In the genomic region with DNA sequence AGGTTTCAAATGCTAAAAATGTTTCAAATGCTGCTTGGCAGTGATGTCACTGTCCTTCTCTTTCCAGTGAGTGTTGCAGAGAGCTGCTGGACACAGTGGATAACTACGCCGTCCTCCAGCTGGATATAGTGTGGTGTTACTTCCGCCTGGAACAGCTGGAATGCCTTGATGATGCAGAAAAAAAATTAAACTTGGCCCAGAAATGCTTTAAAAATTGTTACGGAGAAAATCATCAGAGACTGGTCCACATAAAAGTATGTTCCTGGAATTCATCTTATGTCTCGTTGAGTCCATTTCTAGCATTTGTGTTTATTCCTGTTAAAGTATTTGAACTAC, we compare ENCODE assay signal across 15 cellular contexts. TPM values are rescaled to one million over a fixed set of nuclear protein-coding genes. Genes with fewer than 3 reads are reported as not detected.
DNase-seq lines count a peak whose midpoint lies in the region; ATAC-seq and TF ChIP-seq lines count a peak whose summit lies in the region.
"Had no signal": no experiment of that assay in that cellular context is flagged by ENCODE, and none has a peak within 500 bp of the region (broad histone marks: within the 10 kb centered on the region; RNA-seq: fewer than 3 reads in every experiment).

No MANE protein-coding gene starts in this region.

- ATAC-seq in left cardiac atrium, result peak; percentile 54 to 86
- ATAC-seq in sciatic nerve, result peak; percentile 69
- ATAC-seq: T-cell had no signal

- no peaks in the 10 kb centered on the region for H3K27me3 ChIP-seq in ascending aorta
- H3K27me3 ChIP-seq: BLaER1 had no signal

- peak overlapping the region; percentile 71 to 81 for H3K27ac ChIP-seq in ascending aorta
- H3K27ac ChIP-seq: BLaER1, epithelial cell of prostate had no signal

- no peak overlapping the region for H3K4me3 ChIP-seq in ascending aorta
- H3K4me3 ChIP-seq: BLaER1 had no signal

- H3K9me3 ChIP-seq in ascending aorta, result no peaks in the 10 kb centered on the region
- H3K9me3 ChIP-seq: BLaER1 had no signal

- no peak for TF ChIP-seq CTCF in ascending aorta (IDR thresholded peaks at IDR 0.05)

- intact Hi-C loops in ascending aorta (cut with DNase I), result loop anchor here (5.0 kb wide), 3 partner anchors 120 to 265 kb away; a partner anchor contains a TSS
- intact Hi-C loops in left cardiac atrium (cut with DNase I), result loop anchor here in 1 of 2 donors (5.0 kb wide), 1 partner anchor 390 kb away; no protein-coding TSS in a partner anchor
- intact Hi-C loops in sciatic nerve (cut with DNase I), result no loop called here

- peaks cover 6 to 37% of the 10 kb centered on the region in 2 donors for H3K4me1 ChIP-seq in ascending aorta

- peaks cover 5 to 34% of the 10 kb centered on the region in 2 donors for H3K36me3 ChIP-seq in ascending aorta

- peak; percentile 82 for DNase-seq in AG20443 (ENCODE audit: low spot score)
- DNase-seq in ascending aorta (ENCODE audit: low spot score in 2 of 2), result peak in 1 of 2 donors; percentile 79
- no peak for DNase-seq in left cardiac atrium
- no peak for DNase-seq in sciatic nerve (ENCODE audit: low spot score)
- no peak for DNase-seq in NK-92 treated with Interleukin-12 subunit alpha and Interleukin-12 subunit beta, amount 100 ng/mL, for 24 hours (lab: John Stamatoyannopoulos, UW)
- no peak for DNase-seq in activated CD4-positive, alpha-beta T cell treated with anti-CD3 and anti-CD28 coated beads, Interleukin-2, amount 50 U/mL, for 4 hours
- no peak for DNase-seq in NCI-H2107 treated with DMSO at 0.1 percent for 48 hours (lab: John Stamatoyannopoulos, UW; ENCODE audit: unreplicated experiment)
- no peak for DNase-seq in NCI-H1105 treated with DMSO at 0.1 percent for 48 hours (lab: John Stamatoyannopoulos, UW)
- DNase-seq: activated CD4-positive, CD25-positive, alpha-beta regulatory T cell treated with anti-CD3 and anti-CD28 coated beads, Interleukin-2, amount 50 U/mL, for 72 hours; islet precursor cell; NCI-H1930; nephron progenitor cell; T-cell had no signal

RNA-seq across cellular contexts. Expression of a gene that starts 25.2 kb away (rescaled TPM):
- total RNA-seq in ascending aorta, result 28.2 TPM
- total RNA-seq in left cardiac atrium, result 10 to 100 TPM; 30.6 to 37.3 TPM
- total RNA-seq in sciatic nerve, result 48.5 TPM

RNA-seq across cellular contexts. Expression of a gene that starts 43.0 kb away (rescaled TPM):
- total RNA-seq in ascending aorta (4.0 TPM), left cardiac atrium (under 1 TPM; 0.71 to 0.84 TPM), sciatic nerve (101 TPM)

Comparison
In these comparisons a context has a peak if more than half of its experiments do, and no peak if none do; other contexts are left out.
1. RNA of a gene that starts 43.0 kb away (total RNA-seq): 101 TPM in sciatic nerve (single experiment); 4.0 TPM in ascending aorta (single experiment) and 0.71 to 0.84 TPM in left cardiac atrium; every median in the first group is over 10 times any median in the second.